8 cellular contexts compared by ENCODE assay signal in the genomic region with DNA sequence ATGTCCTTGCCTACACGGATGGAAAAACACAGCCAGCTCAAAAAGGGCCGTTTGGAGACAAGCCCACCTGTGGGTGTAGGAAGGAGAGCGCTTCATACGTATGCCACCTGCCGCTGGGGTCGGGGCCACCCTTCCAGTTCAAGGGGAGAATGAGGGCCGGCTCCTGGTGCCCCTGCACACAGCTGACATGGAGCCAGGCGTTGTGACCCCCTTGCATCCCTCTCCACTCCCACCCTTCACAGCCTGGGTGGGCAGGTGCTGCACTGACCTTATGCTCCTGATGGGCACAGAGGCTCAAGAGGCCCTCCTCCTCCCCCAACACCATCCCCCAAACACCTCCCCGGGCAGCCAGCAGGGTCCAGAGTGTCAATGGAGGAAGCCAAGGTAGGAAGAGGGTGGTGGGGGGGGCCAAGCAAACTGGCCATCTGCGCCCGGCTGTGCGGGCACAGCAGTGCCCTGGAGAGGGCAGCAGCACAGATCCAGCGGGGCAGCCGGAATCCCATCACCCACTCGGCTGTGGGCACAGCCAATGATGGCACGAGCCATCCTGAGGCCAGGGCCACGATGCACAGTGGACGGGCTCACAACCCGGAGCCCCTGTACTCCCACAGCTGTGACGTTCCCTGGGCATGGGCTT. TPM values are rescaled to one million over a fixed set of nuclear protein-coding genes. Genes with fewer than 3 reads are reported as not detected.
A peak's percentile ranks its signal among the peaks of the same experiment; 100 is the strongest.
DNase-seq lines count a peak whose midpoint lies in the region; FAIRE-seq and TF ChIP-seq lines count a peak whose summit lies in the region.
"Not testable (repeated sequence)": the region's sequence is repeated elsewhere in the genome, so short reads cannot be mapped to it uniquely, and the experiment has no call there.

No MANE protein-coding gene starts in this region.

- 42 to 43% methylated on average over 18 to 20 of the region's 20 CpGs for WGBS in esophagus, 2 donors

- not testable (repeated sequence) for H3K9me3 ChIP-seq in BE2C; NT2/D1 (ENCODE audit: insufficient read depth, low read length); astrocyte (ENCODE audit: insufficient read depth, low read depth, low read length); esophagus (ENCODE audit: control insufficient read depth in 2 of 2, insufficient read depth in 1 of 2, low read depth in 1 of 2, low read length in 1 of 2); right atrium auricular region

- H3K36me3 ChIP-seq in BE2C; NT2/D1 (ENCODE audit: insufficient read depth, insufficient read length, low read length); astrocyte (ENCODE audit: insufficient read depth, low read length); esophagus (ENCODE audit: control insufficient read depth in 2 of 2, insufficient read depth in 2 of 2, low read length in 1 of 2); right atrium auricular region; rectal smooth muscle tissue (ENCODE audit: control insufficient read depth, insufficient read depth, low read length): not testable (repeated sequence)

- H3K9ac ChIP-seq in NT2/D1 (ENCODE audit: insufficient read length, low read depth): peak overlapping the region; percentile 32
- H3K9ac ChIP-seq in astrocyte (ENCODE audit: low read length): peak overlapping the region; percentile 45
- not testable (repeated sequence) for H3K9ac ChIP-seq in rectal smooth muscle tissue (ENCODE audit: low read length)

- TF ChIP-seq CTCF in BE2C (IDR thresholded peaks at IDR 0.05; ENCODE audit: low read depth, low read length); astrocyte (IDR thresholded peaks at IDR 0.05; ENCODE audit: insufficient read depth, low read depth, low read length); mesothelial cell of epicardium (IDR thresholded peaks at IDR 0.05; ENCODE audit: unreplicated experiment): not testable (repeated sequence)
- peak in 1 of 2 donors; percentile 20 for TF ChIP-seq CTCF in right atrium auricular region (IDR thresholded peaks at IDR 0.05)

- not testable (repeated sequence) for H3K9me3 Mint-ChIP-seq in astrocyte (ENCODE audit: unreplicated experiment); mesothelial cell of epicardium

- not testable (repeated sequence) for H3K36me3 Mint-ChIP-seq in astrocyte (ENCODE audit: low read depth, unreplicated experiment); mesothelial cell of epicardium

- DNase-seq in BE2C; NT2/D1 (ENCODE audit: low read depth, low spot score); astrocyte (ENCODE audit: low read depth); right atrium auricular region (ENCODE audit: low spot score); mesothelial cell of epicardium (ENCODE audit: low spot score in 2 of 2, unreplicated experiment in 2 of 2): not testable (repeated sequence)

- not testable (repeated sequence) for H3K4me1 Mint-ChIP-seq in astrocyte (ENCODE audit: low read depth, unreplicated experiment)
- H3K4me1 Mint-ChIP-seq in mesothelial cell of epicardium: peaks cover 15% of the 10 kb centered on the region

- peak overlapping the region; percentile 67 for H3K4me2 ChIP-seq in astrocyte (ENCODE audit: low read length)

- H3K79me2 ChIP-seq in astrocyte (ENCODE audit: insufficient read depth, low read length): peaks cover 84% of the 10 kb centered on the region

- not testable (repeated sequence) for H3K27me3 Mint-ChIP-seq in astrocyte (ENCODE audit: low read depth, unreplicated experiment); mesothelial cell of epicardium (ENCODE audit: low read depth)

- not testable (repeated sequence) for H3K4me1 ChIP-seq in BE2C
- peaks cover 12% of the 10 kb centered on the region for H3K4me1 ChIP-seq in NT2/D1 (ENCODE audit: insufficient read depth, insufficient read length)
- H3K4me1 ChIP-seq in astrocyte (ENCODE audit: insufficient read depth, low read length): peaks cover 18% of the 10 kb centered on the region
- H3K4me1 ChIP-seq in esophagus (ENCODE audit: control insufficient read depth in 2 of 2, insufficient read depth in 2 of 2, low read length in 1 of 2): peaks cover 18 to 22% of the 10 kb centered on the region in 2 donors
- peaks cover 0 to 74% of the 10 kb centered on the region in 2 donors for H3K4me1 ChIP-seq in right atrium auricular region
- H3K4me1 ChIP-seq in rectal smooth muscle tissue (ENCODE audit: control insufficient read depth, insufficient read depth, low read length): peaks cover 40% of the 10 kb centered on the region

- H3K27ac Mint-ChIP-seq in astrocyte (ENCODE audit: unreplicated experiment): not testable (repeated sequence)
- peak overlapping the region; percentile 79 for H3K27ac Mint-ChIP-seq in mesothelial cell of epicardium

- peaks cover 22% of the 10 kb centered on the region for H4K20me1 ChIP-seq in astrocyte (ENCODE audit: insufficient read depth, low read length)

- H3K4me3 ChIP-seq in BE2C (ENCODE audit: low read depth, low read length): peak overlapping the region; percentile 43; the same call in 1 of the 2 replicates
- not testable (repeated sequence) for H3K4me3 ChIP-seq in NT2/D1 (ENCODE audit: insufficient read length, low read depth); astrocyte (ENCODE audit: insufficient read depth, low read depth, low read length); esophagus (ENCODE audit: low read depth in 1 of 2, low read length in 2 of 2)
- H3K4me3 ChIP-seq in right atrium auricular region: peak overlapping the region in 1 of 2 donors; percentile 38
- H3K4me3 ChIP-seq in rectal smooth muscle tissue (ENCODE audit: low read length): peak overlapping the region; percentile 15

- H3K4me3 Mint-ChIP-seq in astrocyte (ENCODE audit: unreplicated experiment): not testable (repeated sequence)
- H3K4me3 Mint-ChIP-seq in mesothelial cell of epicardium: peak overlapping the region; percentile 48

- not testable (repeated sequence) for H2AFZ ChIP-seq in astrocyte (ENCODE audit: low read depth, low read length)

- H3K27ac ChIP-seq in astrocyte (ENCODE audit: low read depth, low read length) (peak overlapping the region; percentile 56), esophagus (ENCODE audit: low read depth in 2 of 2, low read length in 1 of 2) (peak overlapping the region; percentile 77 to 82), right atrium auricular region (peak overlapping the region; percentile 83 to 90), rectal smooth muscle tissue (ENCODE audit: low read depth, low read length) (peak overlapping the region; percentile 94), temporal lobe (ENCODE audit: low read depth, low read length) (peak overlapping the region; percentile 44)

- not testable (repeated sequence) for H3K27me3 ChIP-seq in BE2C; NT2/D1 (ENCODE audit: insufficient read depth, insufficient read length); astrocyte (ENCODE audit: insufficient read depth, low read length); esophagus (ENCODE audit: control insufficient read depth in 1 of 2, insufficient read depth in 2 of 2, low read length in 2 of 2); right atrium auricular region; rectal smooth muscle tissue (ENCODE audit: control insufficient read depth, insufficient read depth, low read length)

- not testable (repeated sequence) for FAIRE-seq in astrocyte (lab: Jason Lieb, UNC)

RNA-seq across cellular contexts. Expression of gene RRN3, which starts 50.8 kb away (rescaled TPM):
- 118 TPM for polyA plus RNA-seq in BE2C (2012; ENCODE audit: insufficient read depth, insufficient read length, low read depth)
- total RNA-seq in astrocyte (41.5 and 46.6 TPM in 2 replicates), right atrium auricular region (10 to 100 TPM; 12.9 to 16.9 TPM), mesothelial cell of epicardium (31.9 to 34.1 TPM (median 32.9 TPM) in 3 replicates), temporal lobe (75.7 TPM)
- polyA plus RNA-seq in esophagus: 1 to 10 TPM; 6.1 to 9.7 TPM

Comparison
In these comparisons a context has a peak if more than half of its experiments do, and no peak if none do; other contexts are left out.
1. H3K27ac ChIP-seq: peak in every context shown above with its lines; median percentile 94 in rectal smooth muscle tissue; 86 in right atrium auricular region; 80 in esophagus; 56 in astrocyte; 44 in temporal lobe.